Comparison of ENCODE assay signal across 23 cellular contexts in genomic region chr15:75982468-75982867, GRCh38. TPM values are rescaled to one million over a fixed set of nuclear protein-coding genes. Genes with fewer than 3 reads are reported as not detected.
"Had no signal": no experiment of that assay in that cellular context is flagged by ENCODE, and none has a peak within 500 bp of the region (broad histone marks: within the 10 kb centered on the region; RNA-seq: fewer than 3 reads in every experiment).

No MANE protein-coding gene starts in this region.

- ATAC-seq: left lobe of liver, natural killer cell had no signal

- H3K36me3 ChIP-seq: ovary, right atrium auricular region, sigmoid colon, stomach, thoracic aorta had no signal

- DNase-seq: cortex of kidney; dorsolateral prefrontal cortex; effector CD8-positive, alpha-beta T cell; foreskin melanocyte; head of caudate nucleus; natural killer cell; nucleus accumbens; ovary; sigmoid colon; stimulated activated CD4-positive, alpha-beta T cell treated with anti-CD3 and anti-CD28 coated beads, Interleukin-2, amount 100 ng/mL, for 24 hours; stimulated activated CD4-positive, alpha-beta T cell treated with anti-CD3 and anti-CD28 coated beads, Interleukin-4, amount 100 ng/mL, for 4 hours; stimulated activated naive CD4-positive, alpha-beta T cell; stomach; substantia nigra had no signal

- H3K27ac ChIP-seq: dorsolateral prefrontal cortex, hepatocyte, ovary, right atrium auricular region, sigmoid colon, skin epidermis, stomach, thoracic aorta had no signal

- H3K4me3 ChIP-seq: dorsolateral prefrontal cortex, hepatocyte, ovary, right atrium auricular region, sigmoid colon, skin epidermis, stomach, thoracic aorta had no signal

- H3K79me2 ChIP-seq: hepatocyte had no signal

- H3K4me2 ChIP-seq: hepatocyte had no signal

- H3K4me1 ChIP-seq: right atrium auricular region, sigmoid colon, stomach had no signal

- H3K27me3 ChIP-seq: hepatocyte, ovary, right atrium auricular region, sigmoid colon, stomach had no signal

RNA-seq across cellular contexts. Expression of gene NRG4, which starts 29.8 kb away (rescaled TPM):
- total RNA-seq: mucosa of gallbladder, myocyte, natural killer cell, neural crest cell, posterior vena cava, sigmoid colon, thoracic aorta had no signal
